In genomic region chr10:71725998-71726672, GRCh38 we compare ENCODE assay signal across 7 cellular contexts. TPM values are rescaled to one million over a fixed set of nuclear protein-coding genes. Genes with fewer than 3 reads are reported as not detected.
DNase-seq lines count a peak whose midpoint lies in the region; ATAC-seq and TF ChIP-seq lines count a peak whose summit lies in the region.

No MANE protein-coding gene starts in this region.

- no peaks in the 10 kb centered on the region for H3K36me3 ChIP-seq in H7 (replicated peaks; ENCODE audit: control insufficient read depth, insufficient read depth, low read length)
- no peaks in the 10 kb centered on the region for H3K36me3 ChIP-seq in breast epithelium
- H3K36me3 ChIP-seq in prostate gland = no peaks in the 10 kb centered on the region

- DNase-seq in H7 = peak; percentile 89
- peak in 10 of 34 experiments; percentile 29 to 52 (median 44) for DNase-seq in T-cell
- DNase-seq in breast epithelium (ENCODE audit: low spot score in 2 of 2) = no peak
- DNase-seq in prostate gland (ENCODE audit: low spot score) = no peak
- DNase-seq in D341Med (ENCODE audit: low spot score) = no peak
- DNase-seq in NCI-H1436 (lab: John Stamatoyannopoulos, UW) = no peak

- H3K9me3 Mint-ChIP-seq in T-cell = no peaks in the 10 kb centered on the region
- H3K9me3 Mint-ChIP-seq in nephron = no peaks in the 10 kb centered on the region

- intact Hi-C loops in breast epithelium (cut with DNase I; ENCODE audit: low total_unique reads) (no loop called here), prostate gland (cut with DNase I) (no loop called here)

- WGBS in prostate gland = 67% methylated on average over 7 of the region's 9 CpGs

- POLR2A ChIA-PET in T-cell (lab: Charles Lee) = no interaction called here

- H3K27me3 ChIP-seq in H7 (ENCODE audit: control insufficient read depth, insufficient read depth, low read length) (no peaks in the 10 kb centered on the region), breast epithelium (no peaks in the 10 kb centered on the region), prostate gland (replicated peaks; ENCODE audit: insufficient read depth) (no peaks in the 10 kb centered on the region)

- H3K27ac ChIP-seq in breast epithelium (peak overlapping the region; percentile 80 to 89), prostate gland (no peak overlapping the region)

- peaks cover 71 to 93% (median 82%) of the 10 kb centered on the region in 3 donors for H3K4me1 Mint-ChIP-seq in T-cell
- H3K4me1 Mint-ChIP-seq in nephron = peaks cover 40% of the 10 kb centered on the region

- TF ChIP-seq POLR2A in breast epithelium (IDR thresholded peaks at IDR 0.05) = no peak
- TF ChIP-seq POLR2A in prostate gland (IDR thresholded peaks at IDR 0.05) = no peak

- peak overlapping the region; percentile 98 for H3K27ac Mint-ChIP-seq in T-cell
- peak overlapping the region in 1 of 3 experiments; percentile 36 for H3K27ac Mint-ChIP-seq in nephron

- TF ChIP-seq CTCF in breast epithelium (IDR thresholded peaks at IDR 0.05) (no peak), nephron (IDR thresholded peaks at IDR 0.05; ENCODE audit: unreplicated experiment in 3 of 3) (peak in 2 of 3 experiments; percentile 15 to 22), prostate gland (IDR thresholded peaks at IDR 0.05) (no peak)

- H3K9me3 ChIP-seq in breast epithelium = no peaks in the 10 kb centered on the region
- no peaks in the 10 kb centered on the region for H3K9me3 ChIP-seq in prostate gland

- no peak for ATAC-seq in T-cell (replicated peaks in 1 of 4)

- CTCF ChIA-PET in T-cell (lab: Charles Lee) = interaction anchor here (1.0 to 1.9 kb wide), 5 partner anchors 9 to 48 kb away, joined by 3 to 10 read pairs (median 5); partner anchors contain the start of gene VSIR (in 1 of the 2)

- peaks cover 11 to 24% of the 10 kb centered on the region in 2 donors for H3K4me1 ChIP-seq in breast epithelium
- peaks cover 8% of the 10 kb centered on the region for H3K4me1 ChIP-seq in prostate gland (replicated peaks)

- H3K36me3 Mint-ChIP-seq in T-cell (no peaks in the 10 kb centered on the region), nephron (ENCODE audit: low read depth) (no peaks in the 10 kb centered on the region)

- H3K4me3 Mint-ChIP-seq in T-cell (peak overlapping the region in 2 of 3 donors; percentile 49 to 73), nephron (no peak overlapping the region)

- H3K27me3 Mint-ChIP-seq in T-cell (no peaks in the 10 kb centered on the region), nephron (ENCODE audit: low read depth) (peaks cover 20% of the 10 kb centered on the region)

- no peak overlapping the region for H3K4me3 ChIP-seq in H7 (ENCODE audit: insufficient read depth, low read depth, low read length)
- H3K4me3 ChIP-seq in breast epithelium = no peak overlapping the region
- H3K4me3 ChIP-seq in prostate gland = no peak overlapping the region

RNA-seq across cellular contexts. Expression of gene C10orf105, which starts 6.6 kb away (rescaled TPM):
- 0.17 and 0.18 TPM in 2 replicates for total RNA-seq in H7 (2014; rRNA removed; shearing (Covaris generic))
- total RNA-seq in T-cell (under 1 TPM; 0.15 to 0.45 (median 0.16) TPM), breast epithelium (under 1 TPM in 2 of 3 donors, not detected in 1; under 0.01 to 0.29 TPM), prostate gland (under 1 TPM in 1 of 2 donors, not detected in 1; 0.11 TPM)

RNA-seq across cellular contexts. Expression of gene VSIR, which starts 47.2 kb away (rescaled TPM):
- total RNA-seq in H7 (2014; rRNA removed; shearing (Covaris generic)) = 0.04 and 0.31 TPM in 2 replicates
- total RNA-seq in T-cell (100 to 1,000 TPM in 2 of 5 donors, 10 to 100 TPM in 3; 81.4 to 134 (median 98.3) TPM), breast epithelium (10 to 100 TPM; 33.4 to 58.7 (median 34.7) TPM), prostate gland (10 to 100 TPM; 23.1 to 40.2 TPM)

Comparison
In these comparisons a context has a peak if more than half of its experiments do, and no peak if none do; other contexts are left out.
1. H3K4me3 Mint-ChIP-seq: peak in T-cell (2 of 3); none in nephron (0 of 3).
2. H3K27ac ChIP-seq: peak in breast epithelium (2 of 2); none in prostate gland (0 of 2).
3. CTCF ChIP-seq: peak in nephron (2 of 3); none in breast epithelium (0 of 3) and prostate gland (0 of 4).
4. RNA of gene VSIR, which starts 47.2 kb away (total RNA-seq): 81.4 to 134 TPM in T-cell, 23.1 to 40.2 TPM in prostate gland and 33.4 to 58.7 TPM in breast epithelium; 0.04 to 0.31 TPM in H7; every median in the first group is over 10 times any median in the second.